Comparison of ENCODE assay signal across 2 cellular contexts in genomic region chr12:19916193-19916498, GRCh38.
TF ChIP-seq lines count a peak whose summit lies in the region.

No MANE protein-coding gene starts in this region.

TF ChIP-seq in IMR-90, 13 proteins besides CTCF, POLR2A, EP300 and RAD21 (continued from another document):
- TF ChIP-seq MAFK (IDR thresholded peaks at IDR 0.05; ENCODE audit: low read depth, low read length), result no peak
- TF ChIP-seq NFE2L2 (IDR thresholded peaks at IDR 0.05; ENCODE audit: low read depth, low read length), result no peak
- no peak for TF ChIP-seq SMC3 (IDR thresholded peaks at IDR 0.05; ENCODE audit: low read depth, low read length)
- no peak for TF ChIP-seq RFX5 (IDR thresholded peaks at IDR 0.05; ENCODE audit: low read depth, low read length)
- TF ChIP-seq FOS (IDR thresholded peaks at IDR 0.05; ENCODE audit: low read depth, low read length), result no peak
TF ChIP-seq in IMR-90: peak in this region for 0.

TF ChIP-seq in WTC11, 78 proteins besides CTCF, POLR2A, EP300 and RAD21:
- no peak for TF ChIP-seq ATF2 (CRISPR knock-in tag; IDR thresholded peaks at IDR 0.05; ENCODE audit: borderline replicate concordance, low read depth)
- TF ChIP-seq CREB1 (CRISPR knock-in tag; IDR thresholded peaks at IDR 0.05), result no peak
- no peak for TF ChIP-seq CREM (CRISPR knock-in tag; IDR thresholded peaks at IDR 0.05)
- no peak for TF ChIP-seq USF2 (CRISPR knock-in tag; IDR thresholded peaks at IDR 0.05)
- no peak for TF ChIP-seq ZBTB21 (CRISPR knock-in tag; IDR thresholded peaks at IDR 0.05; ENCODE audit: borderline replicate concordance)
- no peak for TF ChIP-seq ATF3 (CRISPR knock-in tag; conservative IDR thresholded peaks at IDR 0.05)
- TF ChIP-seq ATF6 (CRISPR knock-in tag; IDR thresholded peaks at IDR 0.05), result no peak
- TF ChIP-seq ZNF219 (CRISPR knock-in tag; IDR thresholded peaks at IDR 0.05; ENCODE audit: borderline replicate concordance), result no peak
- TF ChIP-seq TCF7 (CRISPR knock-in tag; IDR thresholded peaks at IDR 0.05; ENCODE audit: low read depth), result no peak
- no peak for TF ChIP-seq ZNF396 (CRISPR knock-in tag; IDR thresholded peaks at IDR 0.05; ENCODE audit: borderline replicate concordance)
- TF ChIP-seq ZMAT4 (CRISPR knock-in tag; IDR thresholded peaks at IDR 0.05), result no peak
- TF ChIP-seq TEAD1 (CRISPR knock-in tag; IDR thresholded peaks at IDR 0.05), result no peak
- no peak for TF ChIP-seq NR3C1 (CRISPR knock-in tag; conservative IDR thresholded peaks at IDR 0.05; ENCODE audit: low read depth)
- no peak for TF ChIP-seq GTF2I (CRISPR knock-in tag; conservative IDR thresholded peaks at IDR 0.05)
- TF ChIP-seq HMGXB4 (CRISPR knock-in tag; IDR thresholded peaks at IDR 0.05), result no peak
- no peak for TF ChIP-seq RELA (CRISPR knock-in tag; IDR thresholded peaks at IDR 0.05; ENCODE audit: borderline replicate concordance)
- TF ChIP-seq TP53 (CRISPR knock-in tag; IDR thresholded peaks at IDR 0.05), result no peak
- TF ChIP-seq ZBTB43 (CRISPR knock-in tag; IDR thresholded peaks at IDR 0.05), result no peak
